10 cellular contexts compared by ENCODE assay signal in genomic region chr13:32314271-32314967, GRCh38. TPM values are rescaled to one million over a fixed set of nuclear protein-coding genes. Genes with fewer than 3 reads are reported as not detected.
A peak's percentile ranks its signal among the peaks of the same experiment; 100 is the strongest.
DNase-seq lines count a peak whose midpoint lies in the region; ATAC-seq lines count a peak whose summit lies in the region.
"Had no signal": no experiment of that assay in that cellular context is flagged by ENCODE, and none has a peak within 500 bp of the region (broad histone marks: within the 10 kb centered on the region; RNA-seq: fewer than 3 reads in every experiment).

No MANE protein-coding gene starts in this region.

- H3K36me3 Mint-ChIP-seq in activated T-helper 1 cell treated with anti-CD3 and anti-CD28 coated beads, Interleukin-12 subunit alpha, Interleukin-12 subunit beta, Interleukin-2, Interleukin-4 antibody, amounts not matched to agents 30 ng/mL and 10 ng/mL and 1 ng/mL, durations not matched to agents 14 hours and 24 hours and 36 hours (ENCODE audit: low read depth): peaks cover 7% of the 10 kb centered on the region
- peaks cover 26% of the 10 kb centered on the region for H3K36me3 Mint-ChIP-seq in stimulated activated effector memory CD8-positive, alpha-beta T cell treated with anti-CD3 and anti-CD28 coated beads, Interleukin-12 subunit alpha, Interleukin-12 subunit beta, amount 100 ng/mL, for 72 hours

- peak overlapping the region; percentile 96 for H3K4me3 Mint-ChIP-seq in activated T-helper 1 cell treated with anti-CD3 and anti-CD28 coated beads, Interleukin-12 subunit alpha, Interleukin-12 subunit beta, Interleukin-2, Interleukin-4 antibody, amounts not matched to agents 30 ng/mL and 10 ng/mL and 1 ng/mL, durations not matched to agents 14 hours and 24 hours and 36 hours
- H3K4me3 Mint-ChIP-seq in stimulated activated effector memory CD8-positive, alpha-beta T cell treated with anti-CD3 and anti-CD28 coated beads, Interleukin-12 subunit alpha, Interleukin-12 subunit beta, amount 100 ng/mL, for 72 hours: peak overlapping the region; percentile 82

- H3K27me3 Mint-ChIP-seq in activated T-helper 1 cell treated with anti-CD3 and anti-CD28 coated beads, Interleukin-12 subunit alpha, Interleukin-12 subunit beta, Interleukin-2, Interleukin-4 antibody, amounts not matched to agents 30 ng/mL and 10 ng/mL and 1 ng/mL, durations not matched to agents 14 hours and 24 hours and 36 hours (ENCODE audit: insufficient read depth): no peaks in the 10 kb centered on the region

- peak overlapping the region; percentile 100 for H3K27ac Mint-ChIP-seq in activated T-helper 1 cell treated with anti-CD3 and anti-CD28 coated beads, Interleukin-12 subunit alpha, Interleukin-12 subunit beta, Interleukin-2, Interleukin-4 antibody, amounts not matched to agents 30 ng/mL and 10 ng/mL and 1 ng/mL, durations not matched to agents 14 hours and 24 hours and 36 hours
- H3K27ac Mint-ChIP-seq in stimulated activated effector memory CD8-positive, alpha-beta T cell treated with anti-CD3 and anti-CD28 coated beads, Interleukin-12 subunit alpha, Interleukin-12 subunit beta, amount 100 ng/mL, for 72 hours: peak overlapping the region; percentile 100

- peaks cover 13% of the 10 kb centered on the region; the same call in 1 of the 2 replicates for H3K36me3 ChIP-seq in HAP-1 (replicated peaks)

- H3K9me3 Mint-ChIP-seq in activated T-helper 1 cell treated with anti-CD3 and anti-CD28 coated beads, Interleukin-12 subunit alpha, Interleukin-12 subunit beta, Interleukin-2, Interleukin-4 antibody, amounts not matched to agents 30 ng/mL and 10 ng/mL and 1 ng/mL, durations not matched to agents 14 hours and 24 hours and 36 hours: no peaks in the 10 kb centered on the region
- no peaks in the 10 kb centered on the region for H3K9me3 Mint-ChIP-seq in stimulated activated effector memory CD8-positive, alpha-beta T cell treated with anti-CD3 and anti-CD28 coated beads, Interleukin-12 subunit alpha, Interleukin-12 subunit beta, amount 100 ng/mL, for 72 hours

- intact Hi-C loops in activated T-helper 1 cell treated with anti-CD3 and anti-CD28 coated beads, Interleukin-12 subunit alpha, Interleukin-12 subunit beta, Interleukin-2, Interleukin-4 antibody, amounts not matched to agents 30 ng/mL and 10 ng/mL and 1 ng/mL, durations not matched to agents 14 hours and 24 hours and 36 hours (cut with micrococcal nuclease): loop anchor here (2.0 to 10.0 kb wide), 3 partner anchors 272 to 1510 kb away; partner anchors contain the start of gene PDS5B

- H3K4me1 ChIP-seq in HAP-1: peaks cover 26% of the 10 kb centered on the region

- no peak for DNase-seq in HAP-1 (ENCODE audit: low spot score in 2 of 2)
- DNase-seq in activated T-helper 1 cell treated with anti-CD3 and anti-CD28 coated beads, Interleukin-12 subunit alpha, Interleukin-12 subunit beta, Interleukin-2, Interleukin-4 antibody, amounts not matched to agents 30 ng/mL and 10 ng/mL and 1 ng/mL, durations not matched to agents 14 hours and 24 hours and 36 hours (ENCODE audit: low spot score): no peak
- no peak for DNase-seq in stimulated activated effector memory CD8-positive, alpha-beta T cell treated with anti-CD3 and anti-CD28 coated beads, Interleukin-12 subunit alpha, Interleukin-12 subunit beta, amount 100 ng/mL, for 72 hours (ENCODE audit: low spot score in 2 of 2)
- no peak for DNase-seq in ACHN
- no peak for DNase-seq in middle frontal gyrus (ENCODE audit: extremely low spot score, low spot score)
- no peak for DNase-seq in cerebellar nuclear complex (lab: John Stamatoyannopoulos, UW)
- no peak for DNase-seq in NCI-H1417 (lab: John Stamatoyannopoulos, UW)

- no peak for ATAC-seq in stimulated activated effector memory CD8-positive, alpha-beta T cell treated with anti-CD3 and anti-CD28 coated beads, Interleukin-12 subunit alpha, Interleukin-12 subunit beta, amount 100 ng/mL, for 72 hours

- H3K9me3 ChIP-seq in HAP-1: no peaks in the 10 kb centered on the region

- H3K27me3 ChIP-seq in HAP-1 (ENCODE audit: low read depth): no peaks in the 10 kb centered on the region

- in situ Hi-C loops in HAP-1 (cut with MboI; ENCODE audit: low sequenced_read_pairs): loop anchor here (5.0 to 10.0 kb wide), 2 partner anchors 292 to 410 kb away; no protein-coding TSS in a partner anchor
- in situ Hi-C loops in ACHN (cut with HindIII; ENCODE audit: low pct_ligation_motif_present, low pct_unique_long_range_greater_than_20kb, low sequenced_read_pairs): no loop called here

- peaks cover 48% of the 10 kb centered on the region for H3K4me1 Mint-ChIP-seq in activated T-helper 1 cell treated with anti-CD3 and anti-CD28 coated beads, Interleukin-12 subunit alpha, Interleukin-12 subunit beta, Interleukin-2, Interleukin-4 antibody, amounts not matched to agents 30 ng/mL and 10 ng/mL and 1 ng/mL, durations not matched to agents 14 hours and 24 hours and 36 hours (ENCODE audit: low read depth)
- peaks cover 15% of the 10 kb centered on the region for H3K4me1 Mint-ChIP-seq in stimulated activated effector memory CD8-positive, alpha-beta T cell treated with anti-CD3 and anti-CD28 coated beads, Interleukin-12 subunit alpha, Interleukin-12 subunit beta, amount 100 ng/mL, for 72 hours

- H3K4me3 ChIP-seq in HAP-1 (peak overlapping the region; percentile 67), iPS-11a (ENCODE audit: low read depth, low read length) (peak overlapping the region; percentile 35)

RNA-seq across cellular contexts. Expression of gene ZAR1L, which starts 0.7 kb away (rescaled TPM):
- total RNA-seq in activated T-helper 1 cell treated with anti-CD3 and anti-CD28 coated beads, Interleukin-12 subunit alpha, Interleukin-12 subunit beta, Interleukin-2, Interleukin-4 antibody, amounts not matched to agents 30 ng/mL and 10 ng/mL and 1 ng/mL, durations not matched to agents 14 hours and 24 hours and 36 hours: not detected in 2 replicates
- total RNA-seq: lower leg skin, NCI-H460 had no signal

RNA-seq across cellular contexts. Expression of gene BRCA2, which starts 0.9 kb away (rescaled TPM):
- total RNA-seq in activated T-helper 1 cell treated with anti-CD3 and anti-CD28 coated beads, Interleukin-12 subunit alpha, Interleukin-12 subunit beta, Interleukin-2, Interleukin-4 antibody, amounts not matched to agents 30 ng/mL and 10 ng/mL and 1 ng/mL, durations not matched to agents 14 hours and 24 hours and 36 hours: 16.7 and 18.9 TPM in 2 replicates
